16 cellular contexts compared by ENCODE assay signal in genomic region chr2:225103737-225104141, GRCh38.
DNase-seq lines count a peak whose midpoint lies in the region; ATAC-seq and TF ChIP-seq lines count a peak whose summit lies in the region.
"Had no signal": no experiment of that assay in that cellular context is flagged by ENCODE, and none has a peak within 500 bp of the region (broad histone marks: within the 10 kb centered on the region; RNA-seq: fewer than 3 reads in every experiment).

No MANE protein-coding gene starts in this region.

- peak overlapping the region; percentile 95 for H3K27ac Mint-ChIP-seq in HFFc6
- H3K27ac Mint-ChIP-seq: activated naive CD8-positive, alpha-beta T cell treated with anti-CD3 and anti-CD28 coated beads for 36 hours; memory B cell had no signal

- CTCF ChIA-PET in AG04449 (lab: Yijun Ruan, JAX) = interaction anchor here (1.0 to 1.4 kb wide), 2 partner anchors 18 to 102 kb away, joined by 3 read pairs; no protein-coding TSS in a partner anchor

- H3K27me3 Mint-ChIP-seq in HFFc6 (ENCODE audit: insufficient read depth) = no peaks in the 10 kb centered on the region
- H3K27me3 Mint-ChIP-seq: activated naive CD8-positive, alpha-beta T cell treated with anti-CD3 and anti-CD28 coated beads for 36 hours had no signal

- peaks cover 6% of the 10 kb centered on the region; the same call in 1 of the 2 replicates for H3K36me3 Mint-ChIP-seq in HFFc6 (ENCODE audit: low read depth)
- H3K36me3 Mint-ChIP-seq: activated naive CD8-positive, alpha-beta T cell treated with anti-CD3 and anti-CD28 coated beads for 36 hours; memory B cell had no signal

- no peak for ATAC-seq in Right ventricle myocardium superior (ENCODE audit: poor library complexity)
- ATAC-seq: esophagus mucosa, HepG2 had no signal

- POLR2A ChIA-PET in AG04449 (lab: Yijun Ruan, JAX) = interaction anchor here (0.9 to 1.0 kb wide), 2 partner anchors 61 to 121 kb away, joined by 3 to 4 read pairs; partner anchors contain the start of gene DOCK10

- no peaks in the 10 kb centered on the region for H3K9me3 Mint-ChIP-seq in HFFc6
- H3K9me3 Mint-ChIP-seq: activated naive CD8-positive, alpha-beta T cell treated with anti-CD3 and anti-CD28 coated beads for 36 hours; memory B cell had no signal

- intact Hi-C loops in Right ventricle myocardium superior (cut with DNase I) = no loop called here

- peaks cover 40% of the 10 kb centered on the region for H3K4me1 Mint-ChIP-seq in HFFc6 (ENCODE audit: low read depth)
- H3K4me1 Mint-ChIP-seq: activated naive CD8-positive, alpha-beta T cell treated with anti-CD3 and anti-CD28 coated beads for 36 hours; memory B cell had no signal

- peak overlapping the region; percentile 73 for H3K4me3 Mint-ChIP-seq in HFFc6
- H3K4me3 Mint-ChIP-seq: activated naive CD8-positive, alpha-beta T cell treated with anti-CD3 and anti-CD28 coated beads for 36 hours; memory B cell had no signal

- TF ChIP-seq CTCF in AG04449 (IDR thresholded peaks at IDR 0.05; ENCODE audit: insufficient read depth, low read length, missing control alignments) = no peak
- TF ChIP-seq CTCF in HFFc6 (IDR thresholded peaks at IDR 0.05) = no peak

- H3K4me3 ChIP-seq in AG04449 (ENCODE audit: low read depth, low read length) = no peak overlapping the region

- DNase-seq in AG04449 (ENCODE audit: low read depth, low spot score) (peak; percentile 65), HFFc6 (peak; percentile 74), astrocyte of the hippocampus (ENCODE audit: low read depth, low spot score) (peak; percentile 71), hepatic stellate cell (ENCODE audit: low spot score) (peak; percentile 25), AML-193 (lab: John Stamatoyannopoulos, UW) (no peak), Right ventricle myocardium superior (no peak), NCI-H446 (lab: John Stamatoyannopoulos, UW) (no peak), middle frontal gyrus (ENCODE audit: extremely low spot score, low spot score) (no peak)
- DNase-seq: activated CD4-positive, CD25-positive, alpha-beta regulatory T cell treated with anti-CD3 and anti-CD28 coated beads, Interleukin-2, amount 50 U/mL, for 72 hours; activated naive CD8-positive, alpha-beta T cell treated with anti-CD3 and anti-CD28 coated beads for 36 hours; DMS153; NCI-H1092 treated with DMSO at 0.1 percent for 48 hours; substantia nigra had no signal

Comparison
In these comparisons a context has a peak if more than half of its experiments do, and no peak if none do; other contexts are left out.
1. DNase-seq: peak in AG04449 (single experiment), HFFc6 (single experiment), astrocyte of the hippocampus (single experiment) and hepatic stellate cell (single experiment); none in AML-193 (0 of 2), Right ventricle myocardium superior (single experiment), NCI-H446 (0 of 2) and middle frontal gyrus (single experiment).